ENCODE assay signal across 22 cellular contexts in genomic region chr7:98322331-98323260, GRCh38. TPM values are rescaled to one million over a fixed set of nuclear protein-coding genes. Genes with fewer than 3 reads are reported as not detected.
DNase-seq lines count a peak whose midpoint lies in the region; ATAC-seq, FAIRE-seq and TF ChIP-seq lines count a peak whose summit lies in the region.
"Had no signal": no experiment of that assay in that cellular context is flagged by ENCODE, and none has a peak within 500 bp of the region (broad histone marks: within the 10 kb centered on the region; RNA-seq: fewer than 3 reads in every experiment).

No MANE protein-coding gene starts in this region.

- TF ChIP-seq EP300 in A549 (IDR thresholded peaks at IDR 0.05) = no peak
- no peak for TF ChIP-seq EP300 in Ishikawa (IDR thresholded peaks at IDR 0.05; ENCODE audit: borderline replicate concordance)
- no peak for TF ChIP-seq EP300 in esophagus muscularis mucosa (IDR thresholded peaks at IDR 0.05)

- H3K4me3 ChIP-seq in A549 (no peak overlapping the region), bronchial epithelial cell (ENCODE audit: low read depth, low read length) (no peak overlapping the region), esophagus muscularis mucosa (no peak overlapping the region)
- H3K4me3 ChIP-seq: transverse colon had no signal

- peak in 1 of 2 experiments; percentile 33 for DNase-seq in A549 (ENCODE audit: low read depth in 1 of 2, low spot score in 1 of 2)
- no peak for DNase-seq in bronchial epithelial cell (ENCODE audit: low read depth)
- peak; percentile 8 for DNase-seq in left kidney (ENCODE audit: low read depth, low spot score)
- no peak for DNase-seq in esophagus muscularis mucosa (ENCODE audit: extremely low spot score)
- DNase-seq in SK-N-DZ (ENCODE audit: low spot score) = no peak
- no peak for DNase-seq in NCI-H524 treated with DMSO at 0.1 percent for 48 hours (lab: John Stamatoyannopoulos, UW)
- DNase-seq: activated CD4-positive, alpha-beta T cell treated with anti-CD3 and anti-CD28 coated beads for 36 hours; activated CD8-positive, alpha-beta memory T cell treated with anti-CD3 and anti-CD28 coated beads, Interleukin-2, amount 10 ng/mL, durations not matched to agents 7 days and 5 days; DMS153; GOT3; hippocampal formation; midbrain; NCI-H2081 treated with DMSO at 0.1 percent for 48 hours; SK-N-SH; stimulated activated naive CD4-positive, alpha-beta T cell; T1000; transverse colon had no signal

- no peak overlapping the region for H3K4me2 ChIP-seq in A549
- H3K4me2 ChIP-seq: KMS-11, SK-N-SH had no signal

- no peak for TF ChIP-seq CTCF in A549 (IDR thresholded peaks at IDR 0.05)
- TF ChIP-seq CTCF in bronchial epithelial cell (IDR thresholded peaks at IDR 0.05; ENCODE audit: insufficient read depth, low read length, severe bottlenecking) = peak; percentile 13
- no peak for TF ChIP-seq CTCF in esophagus muscularis mucosa (IDR thresholded peaks at IDR 0.05)

- no peaks in the 10 kb centered on the region for H3K9me3 ChIP-seq in A549
- H3K9me3 ChIP-seq in esophagus muscularis mucosa = no peaks in the 10 kb centered on the region
- H3K9me3 ChIP-seq: SK-N-SH, transverse colon had no signal

- CTCF ChIA-PET in A549 (lab: Yijun Ruan, JAX) = interaction anchor here (1.0 to 5.6 kb wide), 5 partner anchors 79 to 519 kb away, joined by 4 to 34 read pairs (median 5); partner anchors contain the start of gene BAIAP2L1

- ATAC-seq in A549 (peak; percentile 48 to 59; a peak in 3 of 6 replicates), HG02970 (IDR thresholded peaks at IDR 0.05; ENCODE audit: low FRiP score, unreplicated experiment) (no peak)
- ATAC-seq: activated CD4-positive, alpha-beta T cell treated with anti-CD3 and anti-CD28 coated beads for 36 hours; activated CD8-positive, alpha-beta memory T cell treated with anti-CD3 and anti-CD28 coated beads, Interleukin-2, amount 10 ng/mL, durations not matched to agents 7 days and 5 days; activated T-helper 17 cell treated with anti-CD3 and anti-CD28 coated beads, Interleukin-2, amount 50 U/mL, for 72 hours had no signal

- H3K27me3 ChIP-seq in bronchial epithelial cell (ENCODE audit: control insufficient read depth, insufficient read depth, low read length) = no peaks in the 10 kb centered on the region
- peaks cover 0 to 46% (median 0%) of the 10 kb centered on the region in 4 donors for H3K27me3 ChIP-seq in esophagus muscularis mucosa
- H3K27me3 ChIP-seq: transverse colon had no signal

- intact Hi-C loops in esophagus muscularis mucosa (cut with DNase I) = no loop called here

- H3K36me3 ChIP-seq in bronchial epithelial cell (ENCODE audit: control insufficient read depth, insufficient read depth, low read length) = peaks cover 6% of the 10 kb centered on the region
- H3K36me3 ChIP-seq in esophagus muscularis mucosa = no peaks in the 10 kb centered on the region
- H3K36me3 ChIP-seq: transverse colon had no signal

- TF ChIP-seq RAD21 in A549 (conservative IDR thresholded peaks at IDR 0.05 in 1 of 2, IDR thresholded peaks at IDR 0.05 in 1 of 2) (peak in 1 of 2 experiments; percentile 35; a peak in 2 of 5 replicates), Ishikawa (IDR thresholded peaks at IDR 0.05; ENCODE audit: low read depth) (peak; percentile 30; the same call in 1 of the 2 replicates)

- H3K27ac ChIP-seq in A549 (no peak overlapping the region), esophagus muscularis mucosa (replicated peaks in 1 of 4) (no peak overlapping the region)
- H3K27ac ChIP-seq: HL-60, KMS-11, transverse colon had no signal

- WGBS in A549 (ENCODE audit: missing lambda C conversion rate) = 95% methylated on average over 24 of the region's 24 CpGs
- 72% methylated on average over 20 of the region's 24 CpGs for WGBS in esophagus muscularis mucosa

- H3K4me1 ChIP-seq in A549 (no peaks in the 10 kb centered on the region), esophagus muscularis mucosa (peaks cover 0 to 12% (median 5%) of the 10 kb centered on the region in 4 donors)

- POLR2A ChIA-PET in A549 (lab: Yijun Ruan, JAX) = interaction anchor here (1.1 kb wide), 1 partner anchor 79 kb away, joined by 3 read pairs; the partner anchor contains the start of gene BAIAP2L1

- TF ChIP-seq POLR2A in A549 (IDR thresholded peaks at IDR 0.05; ENCODE audit: low read length) = no peak
- no peak for TF ChIP-seq POLR2A in esophagus muscularis mucosa (IDR thresholded peaks at IDR 0.05; ENCODE audit: low read depth)

- no peak for FAIRE-seq in A549 (lab: Jason Lieb, UNC)
- peak; percentile 55 for FAIRE-seq in bronchial epithelial cell (lab: Jason Lieb, UNC)

TF ChIP-seq in A549, 52 proteins besides CTCF, POLR2A, EP300 and RAD21 (continues in another document):
- TF ChIP-seq NR3C1 (IDR thresholded peaks at IDR 0.05) = no peak
- TF ChIP-seq EHF (CRISPR knock-in tag; IDR thresholded peaks at IDR 0.05) = no peak
- no peak for TF ChIP-seq ZFP36 (IDR thresholded peaks at IDR 0.05; ENCODE audit: borderline replicate concordance, partially characterized antibody)
- no peak for TF ChIP-seq JUNB (IDR thresholded peaks at IDR 0.05)
- TF ChIP-seq TFCP2L1 (CRISPR knock-in tag; IDR thresholded peaks at IDR 0.05) = no peak
- TF ChIP-seq NPAS2 (CRISPR knock-in tag; IDR thresholded peaks at IDR 0.05; ENCODE audit: borderline replicate concordance) = no peak
- TF ChIP-seq MYC (IDR thresholded peaks at IDR 0.05; ENCODE audit: borderline replicate concordance, low read length) = no peak
- no peak for TF ChIP-seq RFX5 (IDR thresholded peaks at IDR 0.05)
- TF ChIP-seq JUN (IDR thresholded peaks at IDR 0.05) = no peak
- TF ChIP-seq MAFK (IDR thresholded peaks at IDR 0.05; ENCODE audit: partially characterized antibody) = no peak
- TF ChIP-seq HOXA7 (CRISPR knock-in tag; IDR thresholded peaks at IDR 0.05) = no peak
- TF ChIP-seq, protein P1, sequence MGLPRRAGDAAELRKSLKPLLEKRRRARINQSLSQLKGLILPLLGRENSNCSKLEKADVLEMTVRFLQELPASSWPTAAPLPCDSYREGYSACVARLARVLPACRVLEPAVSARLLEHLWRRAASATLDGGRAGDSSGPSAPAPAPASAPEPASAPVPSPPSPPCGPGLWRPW (IDR thresholded peaks at IDR 0.05) = no peak
- TF ChIP-seq PBX3 (IDR thresholded peaks at IDR 0.05) = no peak
- no peak for TF ChIP-seq ZC3H11A (IDR thresholded peaks at IDR 0.05)
- no peak for TF ChIP-seq HDAC2 (IDR thresholded peaks at IDR 0.05)
- TF ChIP-seq RCOR1 (IDR thresholded peaks at IDR 0.05; ENCODE audit: low read depth, low read length) = no peak

TF ChIP-seq in Ishikawa, 13 proteins besides CTCF, POLR2A, EP300 and RAD21 (continues in another document):
- TF ChIP-seq, protein P2, sequence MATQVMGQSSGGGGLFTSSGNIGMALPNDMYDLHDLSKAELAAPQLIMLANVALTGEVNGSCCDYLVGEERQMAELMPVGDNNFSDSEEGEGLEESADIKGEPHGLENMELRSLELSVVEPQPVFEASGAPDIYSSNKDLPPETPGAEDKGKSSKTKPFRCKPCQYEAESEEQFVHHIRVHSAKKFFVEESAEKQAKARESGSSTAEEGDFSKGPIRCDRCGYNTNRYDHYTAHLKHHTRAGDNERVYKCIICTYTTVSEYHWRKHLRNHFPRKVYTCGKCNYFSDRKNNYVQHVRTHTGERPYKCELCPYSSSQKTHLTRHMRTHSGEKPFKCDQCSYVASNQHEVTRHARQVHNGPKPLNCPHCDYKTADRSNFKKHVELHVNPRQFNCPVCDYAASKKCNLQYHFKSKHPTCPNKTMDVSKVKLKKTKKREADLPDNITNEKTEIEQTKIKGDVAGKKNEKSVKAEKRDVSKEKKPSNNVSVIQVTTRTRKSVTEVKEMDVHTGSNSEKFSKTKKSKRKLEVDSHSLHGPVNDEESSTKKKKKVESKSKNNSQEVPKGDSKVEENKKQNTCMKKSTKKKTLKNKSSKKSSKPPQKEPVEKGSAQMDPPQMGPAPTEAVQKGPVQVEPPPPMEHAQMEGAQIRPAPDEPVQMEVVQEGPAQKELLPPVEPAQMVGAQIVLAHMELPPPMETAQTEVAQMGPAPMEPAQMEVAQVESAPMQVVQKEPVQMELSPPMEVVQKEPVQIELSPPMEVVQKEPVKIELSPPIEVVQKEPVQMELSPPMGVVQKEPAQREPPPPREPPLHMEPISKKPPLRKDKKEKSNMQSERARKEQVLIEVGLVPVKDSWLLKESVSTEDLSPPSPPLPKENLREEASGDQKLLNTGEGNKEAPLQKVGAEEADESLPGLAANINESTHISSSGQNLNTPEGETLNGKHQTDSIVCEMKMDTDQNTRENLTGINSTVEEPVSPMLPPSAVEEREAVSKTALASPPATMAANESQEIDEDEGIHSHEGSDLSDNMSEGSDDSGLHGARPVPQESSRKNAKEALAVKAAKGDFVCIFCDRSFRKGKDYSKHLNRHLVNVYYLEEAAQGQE (IDR thresholded peaks at IDR 0.05; ENCODE audit: low read depth) = no peak
- TF ChIP-seq TAF1 (IDR thresholded peaks at IDR 0.05; ENCODE audit: low read depth) (no peak), CREB1 (IDR thresholded peaks at IDR 0.05; ENCODE audit: low read depth) (no peak), ZBTB7A (IDR thresholded peaks at IDR 0.05; ENCODE audit: low read depth) (no peak), CEBPB (IDR thresholded peaks at IDR 0.05) (no peak), TCF12 (IDR thresholded peaks at IDR 0.05; ENCODE audit: low read depth) (no peak), TEAD4 (IDR thresholded peaks at IDR 0.05) (no peak), FOXM1 (IDR thresholded peaks at IDR 0.05; ENCODE audit: borderline replicate concordance, low read depth) (no peak), YY1 (IDR thresholded peaks at IDR 0.05; ENCODE audit: low read depth) (no peak), EGR1 (IDR thresholded peaks at IDR 0.05) (no peak)
- TF ChIP-seq, protein P3, sequence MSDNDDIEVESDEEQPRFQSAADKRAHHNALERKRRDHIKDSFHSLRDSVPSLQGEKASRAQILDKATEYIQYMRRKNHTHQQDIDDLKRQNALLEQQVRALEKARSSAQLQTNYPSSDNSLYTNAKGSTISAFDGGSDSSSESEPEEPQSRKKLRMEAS (IDR thresholded peaks at IDR 0.05) = no peak
- TF ChIP-seq, protein P4, sequence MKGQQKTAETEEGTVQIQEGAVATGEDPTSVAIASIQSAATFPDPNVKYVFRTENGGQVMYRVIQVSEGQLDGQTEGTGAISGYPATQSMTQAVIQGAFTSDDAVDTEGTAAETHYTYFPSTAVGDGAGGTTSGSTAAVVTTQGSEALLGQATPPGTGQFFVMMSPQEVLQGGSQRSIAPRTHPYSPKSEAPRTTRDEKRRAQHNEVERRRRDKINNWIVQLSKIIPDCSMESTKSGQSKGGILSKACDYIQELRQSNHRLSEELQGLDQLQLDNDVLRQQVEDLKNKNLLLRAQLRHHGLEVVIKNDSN (IDR thresholded peaks at IDR 0.05) = no peak

RNA-seq across cellular contexts. Expression of gene BRI3, which starts 41.1 kb away (rescaled TPM):
- 61.0 and 68.3 TPM in 2 replicates for polyA plus RNA-seq in A549 (2011; rRNA removed)
- polyA plus RNA-seq in A549 (2012; cell fraction: cytosol; rRNA removed) = 67.0 and 79.0 TPM in 2 replicates
- polyA plus RNA-seq in A549 (2012; cell fraction: nucleus; rRNA removed) = 29.3 and 35.6 TPM in 2 replicates
- polyA plus RNA-seq in A549 (2017; fragmentation: RNase III; extraction: RNeasy Plus Mini Kit Qiagen cat#74134 plus additional on column Dnase treatment) = 60.8 to 73.0 TPM (median 61.5 TPM) in 3 replicates
- 49.2 and 51.8 TPM in 2 replicates for polyA minus RNA-seq in A549 (2011; rRNA and poly(A)+ RNA removed)
- 53.7 and 64.0 TPM in 2 replicates for total RNA-seq in bronchial epithelial cell
- 10 to 100 TPM; 34.5 to 74.7 (median 55.3) TPM for total RNA-seq in esophagus muscularis mucosa
- 25.4 and 27.8 TPM in 2 replicates for polyA plus RNA-seq in SK-N-DZ (2014; cell fraction: cytosol; rRNA removed)
- 15.9 and 22.8 TPM in 2 replicates for polyA plus RNA-seq in SK-N-DZ (2014; cell fraction: nucleus; rRNA removed)
